Comparison of ENCODE assay signal across 9 cellular contexts in genomic region chr15:81323559-81323943, GRCh38. TPM values are rescaled to one million over a fixed set of nuclear protein-coding genes. Genes with fewer than 3 reads are reported as not detected.
DNase-seq lines count a peak whose midpoint lies in the region; ATAC-seq and TF ChIP-seq lines count a peak whose summit lies in the region.
"Had no signal": no experiment of that assay in that cellular context is flagged by ENCODE, and none has a peak within 500 bp of the region (broad histone marks: within the 10 kb centered on the region; RNA-seq: fewer than 3 reads in every experiment).

No MANE protein-coding gene starts in this region.

- H3K27ac ChIP-seq in HUES48 (ENCODE audit: low read depth, low read length), result peak overlapping the region; percentile 42
- peak overlapping the region; percentile 78 for H3K27ac ChIP-seq in naive thymus-derived CD4-positive, alpha-beta T cell (ENCODE audit: low read depth, low read length)

- H3K9me3 ChIP-seq in HUES48 (ENCODE audit: control insufficient read depth, insufficient read depth, low read length), result no peaks in the 10 kb centered on the region
- no peaks in the 10 kb centered on the region for H3K9me3 ChIP-seq in naive thymus-derived CD4-positive, alpha-beta T cell (ENCODE audit: control insufficient read depth in 2 of 3, low read length in 3 of 3)

- no peak for TF ChIP-seq CTCF in cardiac fibroblast (IDR thresholded peaks at IDR 0.05; ENCODE audit: low read depth, low read length)

- intact Hi-C loops in naive thymus-derived CD4-positive, alpha-beta T cell (cut with micrococcal nuclease), result loop anchor here (5.0 kb wide), 5 partner anchors 46 to 1171 kb away; partner anchors contain the start of genes FAH (in 1 of the 2) and MEX3B (in 1 of the 2)

- H3K9me3 Mint-ChIP-seq in activated T-cell treated with anti-CD3 and anti-CD28 coated beads, Interleukin-2, amount 50 U/mL, for 4 hours, result no peaks in the 10 kb centered on the region
- no peaks in the 10 kb centered on the region for H3K9me3 Mint-ChIP-seq in naive thymus-derived CD4-positive, alpha-beta T cell

- no peaks in the 10 kb centered on the region for H3K27me3 Mint-ChIP-seq in activated T-cell treated with anti-CD3 and anti-CD28 coated beads, Interleukin-2, amount 50 U/mL, for 4 hours (ENCODE audit: low read depth)
- H3K27me3 Mint-ChIP-seq in naive thymus-derived CD4-positive, alpha-beta T cell, result no peaks in the 10 kb centered on the region

- H3K36me3 ChIP-seq in HUES48 (ENCODE audit: control insufficient read depth, insufficient read depth, low read length), result peaks cover 20% of the 10 kb centered on the region
- H3K36me3 ChIP-seq in naive thymus-derived CD4-positive, alpha-beta T cell (ENCODE audit: control insufficient read depth in 2 of 3, insufficient read depth in 3 of 3, low read length in 3 of 3), result peaks cover 0 to 19% (median 0%) of the 10 kb centered on the region in 3 experiments

- CTCF ChIA-PET in naive thymus-derived CD4-positive, alpha-beta T cell (lab: Charles Lee), result interaction anchor here (0.8 to 2.2 kb wide), 4 partner anchors 10 to 60 kb away, joined by 3 to 8 read pairs (median 6); no protein-coding TSS in a partner anchor

- peak overlapping the region; percentile 60 for H3K9ac ChIP-seq in HUES48 (ENCODE audit: low read depth, low read length)

- no peak for DNase-seq in activated T-cell treated with anti-CD3 and anti-CD28 coated beads, Interleukin-2, amount 50 U/mL, for 4 hours
- no peak for DNase-seq in activated T-cell treated with anti-CD3 and anti-CD28 coated beads, Interleukin-2, amount 50 U/mL, for 1 hour
- peak in 1 of 2 donors; percentile 14 for DNase-seq in cardiac fibroblast (ENCODE audit: low read depth in 2 of 2)
- peak in 1 of 9 donors; percentile 19 for DNase-seq in naive thymus-derived CD4-positive, alpha-beta T cell
- DNase-seq in superior temporal gyrus (ENCODE audit: extremely low spot score), result no peak
- DNase-seq in HPDE6-E6E7 (ENCODE audit: extremely low spot score), result no peak
- DNase-seq in amygdala (lab: John Stamatoyannopoulos, UW), result no peak

- peak overlapping the region; percentile 80 for H3K4me3 ChIP-seq in HUES48 (ENCODE audit: low read depth, low read length)
- peak overlapping the region; percentile 68 to 92 for H3K4me3 ChIP-seq in cardiac fibroblast (replicated peaks in 1 of 2; ENCODE audit: low read depth in 2 of 2, low read length in 2 of 2)
- peak overlapping the region; percentile 86 for H3K4me3 ChIP-seq in naive thymus-derived CD4-positive, alpha-beta T cell (ENCODE audit: low read length)

- H3K4me3 Mint-ChIP-seq in activated T-cell treated with anti-CD3 and anti-CD28 coated beads, Interleukin-2, amount 50 U/mL, for 4 hours, result peak overlapping the region; percentile 98
- peak overlapping the region; percentile 90 to 98 (median 94) for H3K4me3 Mint-ChIP-seq in naive thymus-derived CD4-positive, alpha-beta T cell

- peaks cover 8% of the 10 kb centered on the region; the same call in 1 of the 2 replicates for H3K4me1 ChIP-seq in HUES48 (ENCODE audit: control insufficient read depth, insufficient read depth, low read length)
- H3K4me1 ChIP-seq in naive thymus-derived CD4-positive, alpha-beta T cell (ENCODE audit: control insufficient read depth in 2 of 2, insufficient read depth in 2 of 2, low read length in 2 of 2), result peaks cover 5 to 20% of the 10 kb centered on the region in 2 donors

- peak overlapping the region; percentile 87 to 97 (median 92) for H3K27ac Mint-ChIP-seq in naive thymus-derived CD4-positive, alpha-beta T cell

- H3K27me3 ChIP-seq in HUES48 (ENCODE audit: control insufficient read depth, insufficient read depth, low read length), result peaks cover 4% of the 10 kb centered on the region; the same call in 1 of the 2 replicates
- no peaks in the 10 kb centered on the region for H3K27me3 ChIP-seq in naive thymus-derived CD4-positive, alpha-beta T cell (ENCODE audit: control insufficient read depth in 2 of 2, insufficient read depth in 2 of 2, low read length in 2 of 2)

- H3K4me1 Mint-ChIP-seq in activated T-cell treated with anti-CD3 and anti-CD28 coated beads, Interleukin-2, amount 50 U/mL, for 4 hours (ENCODE audit: low read depth), result peaks cover 33% of the 10 kb centered on the region
- H3K4me1 Mint-ChIP-seq in naive thymus-derived CD4-positive, alpha-beta T cell, result peaks cover 31 to 72% (median 66%) of the 10 kb centered on the region in 7 donors

- no peak for ATAC-seq in activated T-cell treated with anti-CD3 and anti-CD28 coated beads, Interleukin-2, amount 50 U/mL, for 4 hours
- no peak for ATAC-seq in naive thymus-derived CD4-positive, alpha-beta T cell

- POLR2A ChIA-PET in naive thymus-derived CD4-positive, alpha-beta T cell (lab: Charles Lee), result interaction anchor here (0.6 to 16.9 kb wide), 6 partner anchors 10 to 80 kb away, joined by 3 to 480 read pairs (median 8); no protein-coding TSS in a partner anchor

- H3K36me3 Mint-ChIP-seq in activated T-cell treated with anti-CD3 and anti-CD28 coated beads, Interleukin-2, amount 50 U/mL, for 4 hours (ENCODE audit: insufficient read depth), result peaks cover 2% of the 10 kb centered on the region
- H3K36me3 Mint-ChIP-seq in naive thymus-derived CD4-positive, alpha-beta T cell, result peaks cover 0 to 5% (median 3%) of the 10 kb centered on the region in 5 donors

RNA-seq across cellular contexts. Expression of gene STARD5, which starts 0.4 kb away (rescaled TPM):
- total RNA-seq in activated T-cell treated with anti-CD3 and anti-CD28 coated beads, Interleukin-2, amount 50 U/mL, for 4 hours, result 1 to 10 TPM; 2.8 to 5.3 (median 3.7) TPM
- 10 to 100 TPM in 3 of 5 experiments, 1 to 10 TPM in 2; 5.0 to 11.7 (median 10.1) TPM for total RNA-seq in naive thymus-derived CD4-positive, alpha-beta T cell
- 10 to 100 TPM in 1 of 2 donors, 1 to 10 TPM in 1; 5.2 to 13.5 TPM for polyA plus RNA-seq in naive thymus-derived CD4-positive, alpha-beta T cell

RNA-seq across cellular contexts. Expression of gene TMC3, which starts 50.5 kb away (rescaled TPM):
- not detected for total RNA-seq in activated T-cell treated with anti-CD3 and anti-CD28 coated beads, Interleukin-2, amount 50 U/mL, for 4 hours
- not detected for total RNA-seq in naive thymus-derived CD4-positive, alpha-beta T cell
- polyA plus RNA-seq in naive thymus-derived CD4-positive, alpha-beta T cell, result not detected
- total RNA-seq: dermis microvascular lymphatic vessel endothelial cell had no signal
